Comparison of ENCODE assay signal across 1 cellular context in the genomic region with DNA sequence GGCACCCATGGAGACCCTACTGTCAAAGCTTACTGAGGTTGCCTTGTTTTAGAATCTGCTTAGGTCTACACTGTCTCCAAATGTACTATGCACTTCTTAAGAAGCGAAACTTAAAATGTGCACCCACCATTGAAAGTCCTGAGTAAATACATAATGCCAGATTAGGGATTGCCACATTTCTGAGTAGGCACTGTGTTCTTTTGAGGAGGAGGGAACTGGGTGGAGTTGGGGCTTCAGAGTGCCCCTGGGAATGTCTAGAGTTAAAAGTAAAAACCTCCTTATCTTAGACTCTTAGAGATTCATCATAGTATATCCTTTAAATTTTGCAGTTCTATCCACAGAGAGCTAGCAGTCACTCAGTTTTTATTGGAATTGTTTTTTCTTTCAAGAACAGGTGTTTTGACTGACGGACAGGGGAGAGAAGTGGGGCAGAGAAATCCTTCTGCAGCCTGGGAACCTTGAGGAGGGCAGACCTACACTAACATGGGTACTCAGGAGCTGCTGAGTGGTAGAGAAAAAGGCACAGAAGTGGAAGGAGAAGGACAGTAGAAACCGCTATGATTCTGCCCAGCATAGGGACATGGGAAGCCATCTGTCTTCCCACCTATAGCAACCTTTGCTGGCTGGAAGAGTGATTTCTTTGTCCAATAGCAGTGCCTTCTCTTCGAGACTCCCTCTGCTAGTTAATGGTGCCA.
TF ChIP-seq lines count a peak whose summit lies in the region.

No MANE protein-coding gene starts in this region.

TF ChIP-seq in HepG2, 621 proteins besides CTCF, POLR2A, EP300 and RAD21:
- no peak for TF ChIP-seq RBM22 (optimal IDR thresholded peaks at IDR 0.05; ENCODE audit: low read length)
- no peak for TF ChIP-seq ZNF350 (CRISPR knock-in tag; IDR thresholded peaks at IDR 0.05; ENCODE audit: borderline replicate concordance, low read depth)
- TF ChIP-seq ZNF264 (CRISPR knock-in tag; IDR thresholded peaks at IDR 0.05): no peak
- TF ChIP-seq TOPORS (CRISPR knock-in tag; IDR thresholded peaks at IDR 0.05): no peak
- no peak for TF ChIP-seq NRL (CRISPR knock-in tag; IDR thresholded peaks at IDR 0.05; ENCODE audit: borderline replicate concordance)
- TF ChIP-seq HNRNPLL (IDR thresholded peaks at IDR 0.05; ENCODE audit: low read depth, low read length, poor library complexity, severe bottlenecking): no peak
- TF ChIP-seq TCF7L2 (IDR thresholded peaks at IDR 0.05; ENCODE audit: low read depth, low read length): no peak
- TF ChIP-seq ZNF761 (CRISPR knock-in tag; conservative IDR thresholded peaks at IDR 0.05): no peak
- no peak for TF ChIP-seq REPIN1 (CRISPR knock-in tag; IDR thresholded peaks at IDR 0.05; ENCODE audit: borderline replicate concordance, low read depth)
- no peak for TF ChIP-seq AGO2 (optimal IDR thresholded peaks at IDR 0.05; ENCODE audit: low read depth, low read length)
- TF ChIP-seq CREM (IDR thresholded peaks at IDR 0.05): no peak
- TF ChIP-seq CREM (CRISPR knock-in tag; IDR thresholded peaks at IDR 0.05): no peak
- TF ChIP-seq SP140L (CRISPR knock-in tag; IDR thresholded peaks at IDR 0.05; ENCODE audit: borderline replicate concordance): no peak
- no peak for TF ChIP-seq HOXA3 (CRISPR knock-in tag; IDR thresholded peaks at IDR 0.05)
- no peak for TF ChIP-seq ATRX (CRISPR knock-in tag; IDR thresholded peaks at IDR 0.05; ENCODE audit: borderline replicate concordance)
- no peak for TF ChIP-seq ZNF768 (CRISPR knock-in tag; IDR thresholded peaks at IDR 0.05)
- TF ChIP-seq SMC3 (IDR thresholded peaks at IDR 0.05; ENCODE audit: low read length): no peak
- TF ChIP-seq ZKSCAN5 (CRISPR knock-in tag; IDR thresholded peaks at IDR 0.05): no peak
